Comparison of ENCODE assay signal across 10 cellular contexts in genomic region chr19:18659281-18660050, GRCh38. TPM values are rescaled to one million over a fixed set of nuclear protein-coding genes. Genes with fewer than 3 reads are reported as not detected.
DNase-seq lines count a peak whose midpoint lies in the region; ATAC-seq and TF ChIP-seq lines count a peak whose summit lies in the region.
"Had no signal": no experiment of that assay in that cellular context is flagged by ENCODE, and none has a peak within 500 bp of the region (broad histone marks: within the 10 kb centered on the region; RNA-seq: fewer than 3 reads in every experiment).

No MANE protein-coding gene starts in this region.

- peaks cover 0 to 27% of the 10 kb centered on the region in 2 donors for H3K4me1 ChIP-seq in uterus

- TF ChIP-seq CTCF in cardiac fibroblast (IDR thresholded peaks at IDR 0.05; ENCODE audit: low read depth, low read length) (no peak), uterus (IDR thresholded peaks at IDR 0.05) (peak in 1 of 4 experiments; percentile 6)

- no peaks in the 10 kb centered on the region for H3K9me3 ChIP-seq in uterus
- H3K9me3 ChIP-seq: ovary had no signal

- DNase-seq in SKM-1 treated with dmso at 0.1 percent for 144 hours (lab: John Stamatoyannopoulos, UW; ENCODE audit: unreplicated experiment) (peak; percentile 33), SKM-1 (lab: John Stamatoyannopoulos, UW; ENCODE audit: unreplicated experiment) (no peak), cardiac fibroblast (ENCODE audit: low read depth in 2 of 2) (peak; percentile 23 to 53), midbrain (lab: John Stamatoyannopoulos, UW) (peak; percentile 30), uterus (peak; percentile 53 to 77), occipital lobe (lab: John Stamatoyannopoulos, UW) (no peak), ecto neural progenitor cell (ENCODE audit: low spot score) (no peak)
- DNase-seq in activated naive CD4-positive, alpha-beta T cell treated with anti-CD3 and anti-CD28 coated beads, Interleukin-2, amount 50 U/mL, for 72 hours (ENCODE audit: low spot score in 2 of 2), result no peak
- DNase-seq: foreskin melanocyte had no signal

- H3K9me3 Mint-ChIP-seq in activated naive CD4-positive, alpha-beta T cell treated with anti-CD3 and anti-CD28 coated beads, Interleukin-2, amount 50 U/mL, for 72 hours, result peaks cover 0 to 4% of the 10 kb centered on the region in 2 donors

- H3K27me3 ChIP-seq in uterus, result no peaks in the 10 kb centered on the region
- H3K27me3 ChIP-seq: ovary had no signal

- no peak for TF ChIP-seq POLR2A in uterus (IDR thresholded peaks at IDR 0.05)

- H3K4me3 ChIP-seq in cardiac fibroblast (replicated peaks in 1 of 2; ENCODE audit: low read depth in 2 of 2, low read length in 2 of 2), result no peak overlapping the region
- no peak overlapping the region for H3K4me3 ChIP-seq in uterus
- H3K4me3 ChIP-seq: ovary had no signal

- no peaks in the 10 kb centered on the region for H3K36me3 ChIP-seq in uterus
- H3K36me3 ChIP-seq: ovary had no signal

- peak overlapping the region in 1 of 2 donors; percentile 70 for H3K27ac Mint-ChIP-seq in activated naive CD4-positive, alpha-beta T cell treated with anti-CD3 and anti-CD28 coated beads, Interleukin-2, amount 50 U/mL, for 72 hours

- no peak for ATAC-seq in activated naive CD4-positive, alpha-beta T cell treated with anti-CD3 and anti-CD28 coated beads, Interleukin-2, amount 50 U/mL, for 72 hours

- no peaks in the 10 kb centered on the region for H3K36me3 Mint-ChIP-seq in activated naive CD4-positive, alpha-beta T cell treated with anti-CD3 and anti-CD28 coated beads, Interleukin-2, amount 50 U/mL, for 72 hours

- intact Hi-C loops in uterus (cut with DNase I; ENCODE audit: low total_unique reads), result no loop called here

- peak overlapping the region; percentile 77 to 79 for H3K27ac ChIP-seq in uterus
- H3K27ac ChIP-seq: ovary had no signal

RNA-seq across cellular contexts. Expression of gene KLHL26, which starts 22.6 kb away (rescaled TPM):
- 10 to 100 TPM in 1 of 4 donors, 1 to 10 TPM in 3; 3.8 to 22.2 (median 6.9) TPM for total RNA-seq in uterus
- 7.0 TPM for total RNA-seq in occipital lobe
- 10 to 100 TPM in 1 of 2 donors, 1 to 10 TPM in 1; 9.2 to 13.5 TPM for total RNA-seq in activated naive CD4-positive, alpha-beta T cell treated with anti-CD3 and anti-CD28 coated beads, Interleukin-2, amount 50 U/mL, for 72 hours

RNA-seq across cellular contexts. Expression of gene CRTC1, which starts 24.0 kb away (rescaled TPM):
- 10 to 100 TPM in 1 of 4 donors, 1 to 10 TPM in 3; 2.4 to 17.5 (median 6.7) TPM for total RNA-seq in uterus
- total RNA-seq in occipital lobe, result 6.6 TPM
- 1 to 10 TPM; 5.6 to 7.1 TPM for total RNA-seq in activated naive CD4-positive, alpha-beta T cell treated with anti-CD3 and anti-CD28 coated beads, Interleukin-2, amount 50 U/mL, for 72 hours

RNA-seq across cellular contexts. Expression of gene TMEM59L, which starts 46.8 kb away (rescaled TPM):
- total RNA-seq in uterus, result 1 to 10 TPM in 1 of 4 donors, under 1 TPM in 1, not detected in 2; 0.26 to 7.5 TPM
- 34.5 TPM for total RNA-seq in occipital lobe
- total RNA-seq in activated naive CD4-positive, alpha-beta T cell treated with anti-CD3 and anti-CD28 coated beads, Interleukin-2, amount 50 U/mL, for 72 hours, result under 1 TPM in 1 of 2 donors, not detected in 1; 0.64 TPM

RNA-seq across cellular contexts. Expression of gene CRLF1, which starts 52.9 kb away (rescaled TPM):
- total RNA-seq in uterus (under 1 TPM in 3 of 4 donors, not detected in 1; 0.26 to 0.69 (median 0.67) TPM), occipital lobe (0.94 TPM)
- not detected for total RNA-seq in activated naive CD4-positive, alpha-beta T cell treated with anti-CD3 and anti-CD28 coated beads, Interleukin-2, amount 50 U/mL, for 72 hours

Comparison
In these comparisons a context has a peak if more than half of its experiments do, and no peak if none do; other contexts are left out.
1. DNase-seq: peak in SKM-1 treated with dmso at 0.1 percent for 144 hours (single experiment), cardiac fibroblast (2 of 2), midbrain (single experiment) and uterus (2 of 2); none in SKM-1 (single experiment), occipital lobe (single experiment), activated naive CD4-positive, alpha-beta T cell treated with anti-CD3 and anti-CD28 coated beads, Interleukin-2, amount 50 U/mL, for 72 hours (0 of 2) and ecto neural progenitor cell (single experiment).